In the genomic region with DNA sequence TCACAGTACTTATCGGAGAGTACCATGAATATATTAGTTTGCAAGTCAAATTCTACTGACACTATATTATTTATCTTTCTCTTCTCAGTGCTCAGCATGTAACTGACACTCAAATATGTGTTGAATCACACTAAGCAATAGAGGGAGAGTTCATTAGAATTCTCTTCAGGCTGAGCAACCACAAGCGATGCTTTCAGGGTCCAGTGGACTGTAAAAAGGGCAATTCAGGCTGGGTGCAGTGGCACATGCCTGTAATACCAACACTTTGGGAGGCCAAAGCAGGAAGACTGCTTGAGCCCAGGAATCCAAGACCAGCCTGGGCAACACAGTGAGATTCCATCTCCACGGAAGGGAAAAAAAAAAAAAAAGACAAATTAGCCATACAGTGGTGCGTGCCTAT, we compare ENCODE assay signal across 1 cellular context.
TF ChIP-seq lines count a peak whose summit lies in the region.

No MANE protein-coding gene starts in this region.

TF ChIP-seq in GM23338, 12 proteins besides CTCF, POLR2A, EP300 and RAD21:
- TF ChIP-seq NANOG (IDR thresholded peaks at IDR 0.05; ENCODE audit: borderline replicate concordance) (no peak), ZNF114 (CRISPR knock-in tag; IDR thresholded peaks at IDR 0.05) (no peak), STAT1 (IDR thresholded peaks at IDR 0.05; ENCODE audit: unreplicated experiment) (no peak), JUNB (IDR thresholded peaks at IDR 0.05; ENCODE audit: unreplicated experiment) (no peak), ZNF331 (CRISPR knock-in tag; IDR thresholded peaks at IDR 0.05; ENCODE audit: low read depth) (no peak), EZH2 (IDR thresholded peaks at IDR 0.05; ENCODE audit: low read depth, unreplicated experiment) (no peak), CREB1 (CRISPR knock-in tag; IDR thresholded peaks at IDR 0.05; ENCODE audit: low read depth) (no peak), EZH2phosphoT487 (IDR thresholded peaks at IDR 0.05; ENCODE audit: unreplicated experiment) (no peak), POLR2AphosphoS5 (IDR thresholded peaks at IDR 0.05; ENCODE audit: low read depth) (no peak)
- TF ChIP-seq, protein P1, sequence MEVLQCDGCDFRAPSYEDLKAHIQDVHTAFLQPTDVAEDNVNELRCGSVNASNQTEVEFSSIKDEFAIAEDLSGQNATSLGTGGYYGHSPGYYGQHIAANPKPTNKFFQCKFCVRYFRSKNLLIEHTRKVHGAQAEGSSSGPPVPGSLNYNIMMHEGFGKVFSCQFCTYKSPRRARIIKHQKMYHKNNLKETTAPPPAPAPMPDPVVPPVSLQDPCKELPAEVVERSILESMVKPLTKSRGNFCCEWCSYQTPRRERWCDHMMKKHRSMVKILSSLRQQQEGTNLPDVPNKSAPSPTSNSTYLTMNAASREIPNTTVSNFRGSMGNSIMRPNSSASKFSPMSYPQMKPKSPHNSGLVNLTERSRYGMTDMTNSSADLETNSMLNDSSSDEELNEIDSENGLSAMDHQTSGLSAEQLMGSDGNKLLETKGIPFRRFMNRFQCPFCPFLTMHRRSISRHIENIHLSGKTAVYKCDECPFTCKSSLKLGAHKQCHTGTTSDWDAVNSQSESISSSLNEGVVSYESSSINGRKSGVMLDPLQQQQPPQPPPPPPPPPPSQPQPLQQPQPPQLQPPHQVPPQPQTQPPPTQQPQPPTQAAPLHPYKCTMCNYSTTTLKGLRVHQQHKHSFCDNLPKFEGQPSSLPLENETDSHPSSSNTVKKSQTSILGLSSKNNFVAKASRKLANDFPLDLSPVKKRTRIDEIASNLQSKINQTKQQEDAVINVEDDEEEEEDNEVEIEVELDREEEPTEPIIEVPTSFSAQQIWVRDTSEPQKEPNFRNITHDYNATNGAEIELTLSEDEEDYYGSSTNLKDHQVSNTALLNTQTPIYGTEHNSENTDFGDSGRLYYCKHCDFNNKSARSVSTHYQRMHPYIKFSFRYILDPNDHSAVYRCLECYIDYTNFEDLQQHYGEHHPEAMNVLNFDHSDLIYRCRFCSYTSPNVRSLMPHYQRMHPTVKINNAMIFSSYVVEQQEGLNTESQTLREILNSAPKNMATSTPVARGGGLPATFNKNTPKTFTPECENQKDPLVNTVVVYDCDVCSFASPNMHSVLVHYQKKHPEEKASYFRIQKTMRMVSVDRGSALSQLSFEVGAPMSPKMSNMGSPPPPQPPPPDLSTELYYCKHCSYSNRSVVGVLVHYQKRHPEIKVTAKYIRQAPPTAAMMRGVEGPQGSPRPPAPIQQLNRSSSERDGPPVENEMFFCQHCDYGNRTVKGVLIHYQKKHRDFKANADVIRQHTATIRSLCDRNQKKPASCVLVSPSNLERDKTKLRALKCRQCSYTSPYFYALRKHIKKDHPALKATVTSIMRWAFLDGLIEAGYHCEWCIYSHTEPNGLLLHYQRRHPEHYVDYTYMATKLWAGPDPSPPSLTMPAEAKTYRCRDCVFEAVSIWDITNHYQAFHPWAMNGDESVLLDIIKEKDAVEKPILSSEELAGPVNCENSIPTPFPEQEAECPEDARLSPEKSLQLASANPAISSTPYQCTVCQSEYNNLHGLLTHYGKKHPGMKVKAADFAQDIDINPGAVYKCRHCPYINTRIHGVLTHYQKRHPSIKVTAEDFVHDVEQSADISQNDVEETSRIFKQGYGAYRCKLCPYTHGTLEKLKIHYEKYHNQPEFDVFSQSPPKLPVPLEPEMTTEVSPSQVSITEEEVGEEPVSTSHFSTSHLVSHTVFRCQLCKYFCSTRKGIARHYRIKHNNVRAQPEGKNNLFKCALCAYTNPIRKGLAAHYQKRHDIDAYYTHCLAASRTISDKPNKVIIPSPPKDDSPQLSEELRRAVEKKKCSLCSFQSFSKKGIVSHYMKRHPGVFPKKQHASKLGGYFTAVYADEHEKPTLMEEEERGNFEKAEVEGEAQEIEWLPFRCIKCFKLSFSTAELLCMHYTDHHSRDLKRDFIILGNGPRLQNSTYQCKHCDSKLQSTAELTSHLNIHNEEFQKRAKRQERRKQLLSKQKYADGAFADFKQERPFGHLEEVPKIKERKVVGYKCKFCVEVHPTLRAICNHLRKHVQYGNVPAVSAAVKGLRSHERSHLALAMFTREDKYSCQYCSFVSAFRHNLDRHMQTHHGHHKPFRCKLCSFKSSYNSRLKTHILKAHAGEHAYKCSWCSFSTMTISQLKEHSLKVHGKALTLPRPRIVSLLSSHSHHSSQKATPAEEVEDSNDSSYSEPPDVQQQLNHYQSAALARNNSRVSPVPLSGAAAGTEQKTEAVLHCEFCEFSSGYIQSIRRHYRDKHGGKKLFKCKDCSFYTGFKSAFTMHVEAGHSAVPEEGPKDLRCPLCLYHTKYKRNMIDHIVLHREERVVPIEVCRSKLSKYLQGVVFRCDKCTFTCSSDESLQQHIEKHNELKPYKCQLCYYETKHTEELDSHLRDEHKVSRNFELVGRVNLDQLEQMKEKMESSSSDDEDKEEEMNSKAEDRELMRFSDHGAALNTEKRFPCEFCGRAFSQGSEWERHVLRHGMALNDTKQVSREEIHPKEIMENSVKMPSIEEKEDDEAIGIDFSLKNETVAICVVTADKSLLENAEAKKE (CRISPR knock-in tag; IDR thresholded peaks at IDR 0.05): no peak
- TF ChIP-seq, protein P2, sequence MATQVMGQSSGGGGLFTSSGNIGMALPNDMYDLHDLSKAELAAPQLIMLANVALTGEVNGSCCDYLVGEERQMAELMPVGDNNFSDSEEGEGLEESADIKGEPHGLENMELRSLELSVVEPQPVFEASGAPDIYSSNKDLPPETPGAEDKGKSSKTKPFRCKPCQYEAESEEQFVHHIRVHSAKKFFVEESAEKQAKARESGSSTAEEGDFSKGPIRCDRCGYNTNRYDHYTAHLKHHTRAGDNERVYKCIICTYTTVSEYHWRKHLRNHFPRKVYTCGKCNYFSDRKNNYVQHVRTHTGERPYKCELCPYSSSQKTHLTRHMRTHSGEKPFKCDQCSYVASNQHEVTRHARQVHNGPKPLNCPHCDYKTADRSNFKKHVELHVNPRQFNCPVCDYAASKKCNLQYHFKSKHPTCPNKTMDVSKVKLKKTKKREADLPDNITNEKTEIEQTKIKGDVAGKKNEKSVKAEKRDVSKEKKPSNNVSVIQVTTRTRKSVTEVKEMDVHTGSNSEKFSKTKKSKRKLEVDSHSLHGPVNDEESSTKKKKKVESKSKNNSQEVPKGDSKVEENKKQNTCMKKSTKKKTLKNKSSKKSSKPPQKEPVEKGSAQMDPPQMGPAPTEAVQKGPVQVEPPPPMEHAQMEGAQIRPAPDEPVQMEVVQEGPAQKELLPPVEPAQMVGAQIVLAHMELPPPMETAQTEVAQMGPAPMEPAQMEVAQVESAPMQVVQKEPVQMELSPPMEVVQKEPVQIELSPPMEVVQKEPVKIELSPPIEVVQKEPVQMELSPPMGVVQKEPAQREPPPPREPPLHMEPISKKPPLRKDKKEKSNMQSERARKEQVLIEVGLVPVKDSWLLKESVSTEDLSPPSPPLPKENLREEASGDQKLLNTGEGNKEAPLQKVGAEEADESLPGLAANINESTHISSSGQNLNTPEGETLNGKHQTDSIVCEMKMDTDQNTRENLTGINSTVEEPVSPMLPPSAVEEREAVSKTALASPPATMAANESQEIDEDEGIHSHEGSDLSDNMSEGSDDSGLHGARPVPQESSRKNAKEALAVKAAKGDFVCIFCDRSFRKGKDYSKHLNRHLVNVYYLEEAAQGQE (IDR thresholded peaks at IDR 0.05; ENCODE audit: unreplicated experiment): no peak
- TF ChIP-seq, protein P3, sequence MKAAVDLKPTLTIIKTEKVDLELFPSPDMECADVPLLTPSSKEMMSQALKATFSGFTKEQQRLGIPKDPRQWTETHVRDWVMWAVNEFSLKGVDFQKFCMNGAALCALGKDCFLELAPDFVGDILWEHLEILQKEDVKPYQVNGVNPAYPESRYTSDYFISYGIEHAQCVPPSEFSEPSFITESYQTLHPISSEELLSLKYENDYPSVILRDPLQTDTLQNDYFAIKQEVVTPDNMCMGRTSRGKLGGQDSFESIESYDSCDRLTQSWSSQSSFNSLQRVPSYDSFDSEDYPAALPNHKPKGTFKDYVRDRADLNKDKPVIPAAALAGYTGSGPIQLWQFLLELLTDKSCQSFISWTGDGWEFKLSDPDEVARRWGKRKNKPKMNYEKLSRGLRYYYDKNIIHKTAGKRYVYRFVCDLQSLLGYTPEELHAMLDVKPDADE (IDR thresholded peaks at IDR 0.05): no peak
TF ChIP-seq in GM23338: peak in this region for 0.
